17 cellular contexts compared by ENCODE assay signal in genomic region chr14:34453226-34453625, GRCh38.
"Had no signal": no experiment of that assay in that cellular context is flagged by ENCODE, and none has a peak within 500 bp of the region (broad histone marks: within the 10 kb centered on the region; RNA-seq: fewer than 3 reads in every experiment).

No MANE protein-coding gene starts in this region.

- ATAC-seq: activated CD8-positive, alpha-beta T cell treated with anti-CD3 and anti-CD28 coated beads, Interleukin-2, amount 10 ng/mL, durations not matched to agents 7 days and 5 days; activated naive CD4-positive, alpha-beta T cell treated with anti-CD3 and anti-CD28 coated beads, Interleukin-2, amount 50 U/mL, for 72 hours; esophagus mucosa; left colon; stimulated activated effector memory CD8-positive, alpha-beta T cell treated with anti-CD3 and anti-CD28 coated beads, Interleukin-12 subunit alpha, Interleukin-12 subunit beta, amount 100 ng/mL, for 72 hours had no signal

- DNase-seq: activated CD4-positive, alpha-beta T cell treated with anti-CD3 and anti-CD28 coated beads, Interleukin-2, amount 10 ng/mL, durations not matched to agents 24 days and 14 days; activated CD4-positive, CD25-positive, alpha-beta regulatory T cell; activated CD8-positive, alpha-beta memory T cell treated with anti-CD3 and anti-CD28 coated beads, Interleukin-2, amount 50 U/mL, for 4 hours; activated CD8-positive, alpha-beta T cell treated with anti-CD3 and anti-CD28 coated beads, Interleukin-2, amount 10 ng/mL, durations not matched to agents 7 days and 5 days; activated effector memory CD4-positive, alpha-beta T cell treated with anti-CD3 and anti-CD28 coated beads, Interleukin-2, amount 50 U/mL, for 16 hours; activated T-cell treated with anti-CD3 and anti-CD28 coated beads, Interleukin-2, amount 50 U/mL, for 48 hours; colonic mucosa; left colon; midbrain; ovary; uterus had no signal

- H3K9me3 ChIP-seq: colonic mucosa, ovary, thoracic aorta, uterus had no signal

- H3K27ac ChIP-seq: ovary, thoracic aorta, uterus had no signal

- FAIRE-seq: islet of Langerhans had no signal

- H3K4me1 ChIP-seq: uterus had no signal

- H3K4me3 ChIP-seq: colonic mucosa, lung, ovary, thoracic aorta, uterus had no signal
